In the genomic region with DNA sequence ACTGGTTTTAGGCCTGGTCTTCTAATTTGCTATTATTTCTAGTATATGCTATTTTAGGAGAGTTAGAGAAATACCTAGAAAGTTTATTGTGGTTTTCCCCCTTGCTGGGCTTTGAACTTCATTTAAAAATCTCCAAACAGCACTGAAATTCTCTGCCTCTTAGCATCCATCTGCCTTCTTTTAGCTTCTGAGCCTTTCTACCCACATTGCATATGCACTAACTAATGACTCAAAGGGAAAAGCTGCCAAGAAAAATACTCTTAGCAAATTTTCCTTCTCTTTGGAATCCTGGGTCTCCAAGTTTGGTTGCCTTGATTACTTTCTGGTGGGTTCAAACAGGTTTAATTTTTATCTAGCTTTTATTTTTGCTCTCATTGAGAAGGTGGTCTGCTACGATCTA, we compare ENCODE assay signal across 22 cellular contexts.
DNase-seq lines count a peak whose midpoint lies in the region; ATAC-seq, FAIRE-seq and TF ChIP-seq lines count a peak whose summit lies in the region.
"Had no signal": no experiment of that assay in that cellular context is flagged by ENCODE, and none has a peak within 500 bp of the region (broad histone marks: within the 10 kb centered on the region; RNA-seq: fewer than 3 reads in every experiment).

No MANE protein-coding gene starts in this region.

- no peaks in the 10 kb centered on the region for H3K27me3 ChIP-seq in smooth muscle cell (ENCODE audit: low read depth)
- H3K27me3 ChIP-seq in HepG2 (ENCODE audit: control insufficient read depth in 1 of 2, insufficient read depth in 2 of 2, low read length in 2 of 2) = no peaks in the 10 kb centered on the region

- H2AFZ ChIP-seq in smooth muscle cell (ENCODE audit: low read depth) (no peak overlapping the region), HepG2 (ENCODE audit: low read length) (no peak overlapping the region)

- no peak for TF ChIP-seq CTCF in smooth muscle cell (IDR thresholded peaks at IDR 0.05; ENCODE audit: borderline replicate concordance, insufficient read depth, poor library complexity, severe bottlenecking)
- TF ChIP-seq CTCF in HepG2 (CRISPR knock-in tag; IDR thresholded peaks at IDR 0.05) = no peak

- no peak for FAIRE-seq in HepG2 (lab: Jason Lieb, UNC)
- FAIRE-seq: H1 had no signal

- no peak overlapping the region for H3K9ac ChIP-seq in smooth muscle cell (ENCODE audit: low read depth)
- H3K9ac ChIP-seq in HepG2 (ENCODE audit: insufficient read depth, low read depth, low read length) = no peak overlapping the region

- no peaks in the 10 kb centered on the region for H3F3A ChIP-seq in smooth muscle cell (ENCODE audit: low read depth)

- CTCF ChIA-PET in HepG2 (lab: Yijun Ruan, JAX; ENCODE audit: low intra/inter-chr PET ratio, low total read pairs) = no interaction called here

- POLR2A ChIA-PET in HepG2 (lab: Yijun Ruan, JAX) = no interaction called here

- DNase-seq in ELR (ENCODE audit: low read depth) = peak; percentile 57
- peak; percentile 51 for DNase-seq in fibroblast of gingiva (ENCODE audit: low read depth)
- DNase-seq in smooth muscle cell (lab: John Stamatoyannopoulos, UW; ENCODE audit: unreplicated experiment) = no peak
- no peak for DNase-seq in activated T-helper 2 cell treated with anti-CD3 and anti-CD28 coated beads, Interferon-gamma antibody, Interleukin-2, Interleukin-4, amounts not matched to agents 10 μg/mL and 5 μg/mL and 100 μg/mL, durations not matched to agents 14 hours and 24 hours and 36 hours (ENCODE audit: low spot score)
- DNase-seq in HepG2 (ENCODE audit: low spot score) = no peak
- DNase-seq in NCI-H69 (lab: John Stamatoyannopoulos, UW) = no peak
- DNase-seq: activated CD4-positive, CD25-positive, alpha-beta regulatory T cell; activated CD8-positive, alpha-beta memory T cell treated with anti-CD3 and anti-CD28 coated beads, Interleukin-2, amount 10 ng/mL, durations not matched to agents 7 days and 5 days; activated naive CD4-positive, alpha-beta T cell; caudate nucleus; DND-41; immature natural killer cell; mesendoderm; MV-4-11; NCI-H2081; retina; substantia nigra had no signal

- H3K4me3 ChIP-seq in smooth muscle cell (no peak overlapping the region), HepG2 (replicated peaks in 1 of 3; ENCODE audit: insufficient read depth in 1 of 3, low read depth in 2 of 3, low read length in 3 of 3) (no peak overlapping the region)

- no peak for TF ChIP-seq RAD21 in HepG2 (CRISPR knock-in tag; IDR thresholded peaks at IDR 0.05)

- no peaks in the 10 kb centered on the region for H3K9me3 Mint-ChIP-seq in activated T-helper 2 cell treated with anti-CD3 and anti-CD28 coated beads, Interferon-gamma antibody, Interleukin-2, Interleukin-4, amounts not matched to agents 10 μg/mL and 5 μg/mL and 100 μg/mL, durations not matched to agents 14 hours and 24 hours and 36 hours
- H3K9me3 Mint-ChIP-seq: neural crest cell had no signal

- H3K27me3 Mint-ChIP-seq in activated T-helper 2 cell treated with anti-CD3 and anti-CD28 coated beads, Interferon-gamma antibody, Interleukin-2, Interleukin-4, amounts not matched to agents 10 μg/mL and 5 μg/mL and 100 μg/mL, durations not matched to agents 14 hours and 24 hours and 36 hours (ENCODE audit: low read depth) = no peaks in the 10 kb centered on the region
- H3K27me3 Mint-ChIP-seq: activated CD8-positive, alpha-beta memory T cell treated with anti-CD3 and anti-CD28 coated beads, Interleukin-2, amount 10 ng/mL, durations not matched to agents 7 days and 5 days had no signal

- no peaks in the 10 kb centered on the region for H4K20me1 ChIP-seq in smooth muscle cell (ENCODE audit: low read depth)
- no peaks in the 10 kb centered on the region for H4K20me1 ChIP-seq in HepG2 (ENCODE audit: insufficient read depth, low read length)

- H3K4me1 ChIP-seq in smooth muscle cell (ENCODE audit: low read depth) (no peaks in the 10 kb centered on the region), HepG2 (ENCODE audit: insufficient read depth, low read length) (no peaks in the 10 kb centered on the region)

- H3K27ac ChIP-seq in smooth muscle cell (ENCODE audit: low read depth) (peak overlapping the region; percentile 64), HepG2 (ENCODE audit: extremely low read length, insufficient read depth, low read length) (no peak overlapping the region)

- no TSS peak for BruUV-seq in HepG2 (replicated peaks; lab: Mats Ljungman, UMichigan)

- H3K4me2 ChIP-seq in smooth muscle cell = peak overlapping the region; percentile 11
- H3K4me2 ChIP-seq in HepG2 (ENCODE audit: low read depth, low read length) = no peak overlapping the region

- no peaks in the 10 kb centered on the region for H3K4me1 Mint-ChIP-seq in activated T-helper 2 cell treated with anti-CD3 and anti-CD28 coated beads, Interferon-gamma antibody, Interleukin-2, Interleukin-4, amounts not matched to agents 10 μg/mL and 5 μg/mL and 100 μg/mL, durations not matched to agents 14 hours and 24 hours and 36 hours (ENCODE audit: low read depth)
- H3K4me1 Mint-ChIP-seq: activated CD8-positive, alpha-beta memory T cell treated with anti-CD3 and anti-CD28 coated beads, Interleukin-2, amount 10 ng/mL, durations not matched to agents 7 days and 5 days; immature natural killer cell; neural crest cell had no signal

- no peak overlapping the region for H3K27ac Mint-ChIP-seq in activated T-helper 2 cell treated with anti-CD3 and anti-CD28 coated beads, Interferon-gamma antibody, Interleukin-2, Interleukin-4, amounts not matched to agents 10 μg/mL and 5 μg/mL and 100 μg/mL, durations not matched to agents 14 hours and 24 hours and 36 hours
- H3K27ac Mint-ChIP-seq: activated CD8-positive, alpha-beta memory T cell treated with anti-CD3 and anti-CD28 coated beads, Interleukin-2, amount 10 ng/mL, durations not matched to agents 7 days and 5 days; immature natural killer cell had no signal

- WGBS in smooth muscle cell (ENCODE audit: low lambda C conversion rate) = 75% methylated on average over 1 of the region's 1 CpG
- 0% methylated on average over 1 of the region's 1 CpG for WGBS in HepG2 (ENCODE audit: low lambda C conversion rate)

- H3K9me3 ChIP-seq in smooth muscle cell (replicated peaks; ENCODE audit: low read depth) (no peaks in the 10 kb centered on the region), HepG2 (ENCODE audit: low read length) (no peaks in the 10 kb centered on the region)

- no peak for TF ChIP-seq EP300 in HepG2 (IDR thresholded peaks at IDR 0.05; ENCODE audit: low read depth in 2 of 2, low read length in 2 of 2)
- TF ChIP-seq EP300 in HepG2 (CRISPR knock-in tag; IDR thresholded peaks at IDR 0.05; ENCODE audit: borderline replicate concordance) = no peak

- TF ChIP-seq POLR2A in HepG2 (IDR thresholded peaks at IDR 0.05; ENCODE audit: insufficient read depth in 1 of 2, low read depth in 2 of 2, low read length in 2 of 2) = no peak

- ATAC-seq in SK-N-SH treated with all-trans-retinoic acid at 6 μM for 48 hours (no peak), HepG2 (no peak), HG03159 (IDR thresholded peaks at IDR 0.05; ENCODE audit: unreplicated experiment) (no peak)
- ATAC-seq: activated CD8-positive, alpha-beta memory T cell treated with anti-CD3 and anti-CD28 coated beads, Interleukin-2, amount 10 ng/mL, durations not matched to agents 7 days and 5 days; Panc1 had no signal

- in situ Hi-C loops in HepG2 (cut with HindIII; ENCODE audit: extremely low pct_ligation_motif_present, low pct_unique_long_range_greater_than_20kb) = no loop called here

- H3K36me3 ChIP-seq in smooth muscle cell (ENCODE audit: low read depth) (no peaks in the 10 kb centered on the region), HepG2 (replicated peaks in 1 of 2; ENCODE audit: control insufficient read depth in 1 of 2, insufficient read depth in 2 of 2, low read length in 2 of 2) (no peaks in the 10 kb centered on the region)

- intact Hi-C loops in activated T-helper 2 cell treated with anti-CD3 and anti-CD28 coated beads, Interferon-gamma antibody, Interleukin-2, Interleukin-4, amounts not matched to agents 10 μg/mL and 5 μg/mL and 100 μg/mL, durations not matched to agents 14 hours and 24 hours and 36 hours (cut with micrococcal nuclease) = no loop called here
- intact Hi-C loops in HepG2 (cut with micrococcal nuclease; ENCODE audit: unreplicated experiment) = no loop called here

- H3K36me3 Mint-ChIP-seq in activated T-helper 2 cell treated with anti-CD3 and anti-CD28 coated beads, Interferon-gamma antibody, Interleukin-2, Interleukin-4, amounts not matched to agents 10 μg/mL and 5 μg/mL and 100 μg/mL, durations not matched to agents 14 hours and 24 hours and 36 hours (ENCODE audit: low read depth) = no peaks in the 10 kb centered on the region
- H3K36me3 Mint-ChIP-seq: activated CD8-positive, alpha-beta memory T cell treated with anti-CD3 and anti-CD28 coated beads, Interleukin-2, amount 10 ng/mL, durations not matched to agents 7 days and 5 days; immature natural killer cell had no signal

- no peak overlapping the region for H3K4me3 Mint-ChIP-seq in activated T-helper 2 cell treated with anti-CD3 and anti-CD28 coated beads, Interferon-gamma antibody, Interleukin-2, Interleukin-4, amounts not matched to agents 10 μg/mL and 5 μg/mL and 100 μg/mL, durations not matched to agents 14 hours and 24 hours and 36 hours (ENCODE audit: low read depth)
- H3K4me3 Mint-ChIP-seq: activated CD8-positive, alpha-beta memory T cell treated with anti-CD3 and anti-CD28 coated beads, Interleukin-2, amount 10 ng/mL, durations not matched to agents 7 days and 5 days; immature natural killer cell; neural crest cell had no signal

- H3K79me2 ChIP-seq in smooth muscle cell (ENCODE audit: low read depth) (no peaks in the 10 kb centered on the region), HepG2 (ENCODE audit: insufficient read depth, low read length) (no peaks in the 10 kb centered on the region)

TF ChIP-seq in SK-N-SH treated with all-trans-retinoic acid at 6 μM for 48 hours, 23 proteins besides CTCF, POLR2A, EP300 and RAD21 (continues in another document):
- TF ChIP-seq BACH2 (CRISPR knock-in tag; IDR thresholded peaks at IDR 0.05; ENCODE audit: borderline replicate concordance) (no peak), ESRRG (CRISPR knock-in tag; IDR thresholded peaks at IDR 0.05) (no peak), ISL1 (CRISPR knock-in tag; IDR thresholded peaks at IDR 0.05) (peak; percentile 61)

TF ChIP-seq in HepG2, 621 proteins besides CTCF, POLR2A, EP300 and RAD21 (continues in another document):
- TF ChIP-seq ZSCAN30 (CRISPR knock-in tag; IDR thresholded peaks at IDR 0.05) (no peak), SETDB1 (CRISPR knock-in tag; IDR thresholded peaks at IDR 0.05; ENCODE audit: borderline replicate concordance) (no peak), CREB3 (CRISPR knock-in tag; IDR thresholded peaks at IDR 0.05) (no peak), KLF11 (CRISPR knock-in tag; IDR thresholded peaks at IDR 0.05) (no peak), ZNF382 (CRISPR knock-in tag; IDR thresholded peaks at IDR 0.05; ENCODE audit: borderline replicate concordance) (no peak), ZNF264 (CRISPR knock-in tag; IDR thresholded peaks at IDR 0.05) (no peak)

Comparison
In these comparisons a context has a peak if more than half of its experiments do, and no peak if none do; other contexts are left out.
1. DNase-seq: peak in ELR (single experiment) and fibroblast of gingiva (single experiment); none in smooth muscle cell (single experiment), activated T-helper 2 cell treated with anti-CD3 and anti-CD28 coated beads, Interferon-gamma antibody, Interleukin-2, Interleukin-4, amounts not matched to agents 10 μg/mL and 5 μg/mL and 100 μg/mL, durations not matched to agents 14 hours and 24 hours and 36 hours (single experiment), HepG2 (single experiment) and NCI-H69 (single experiment).